25 cellular contexts compared by ENCODE assay signal in the genomic region with DNA sequence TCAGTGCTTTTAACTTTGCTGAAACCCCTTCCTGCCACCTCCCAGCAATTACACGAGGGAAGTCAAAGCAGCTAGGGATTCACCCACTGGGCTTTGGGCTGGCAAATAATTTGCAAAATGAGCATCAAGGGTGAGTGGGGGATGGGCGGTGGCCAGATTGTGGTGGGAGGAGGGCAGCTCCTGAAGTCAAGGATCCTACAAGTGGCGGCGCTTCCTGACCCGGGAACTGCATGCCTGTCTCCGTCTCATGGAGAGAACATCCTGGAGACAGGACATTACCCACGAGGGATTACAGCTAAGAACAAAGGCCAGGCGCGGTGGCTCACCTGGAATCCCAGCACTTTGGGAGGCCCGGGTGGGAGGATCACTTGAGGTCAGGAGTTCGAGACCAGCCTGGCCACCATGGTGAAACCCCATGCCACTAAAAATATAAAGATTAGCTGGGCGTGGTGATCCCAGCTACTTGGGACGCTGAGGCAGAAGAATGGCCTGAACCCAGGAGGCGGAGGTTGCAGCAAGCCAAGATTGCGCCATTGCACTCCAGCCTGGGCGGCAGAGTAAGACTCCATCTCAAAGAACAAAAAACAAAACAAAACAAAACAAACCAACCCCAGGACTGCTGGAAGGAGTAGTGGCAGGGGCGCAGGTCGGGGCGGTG. TPM values are rescaled to one million over a fixed set of nuclear protein-coding genes. Genes with fewer than 3 reads are reported as not detected.
DNase-seq lines count a peak whose midpoint lies in the region; ATAC-seq, FAIRE-seq and TF ChIP-seq lines count a peak whose summit lies in the region.
"Had no signal": no experiment of that assay in that cellular context is flagged by ENCODE, and none has a peak within 500 bp of the region (broad histone marks: within the 10 kb centered on the region; RNA-seq: fewer than 3 reads in every experiment).

No MANE protein-coding gene starts in this region.

- ATAC-seq in right lobe of liver (no peak), HepG2 (no peak), natural killer cell (no peak)
- ATAC-seq: gastroesophageal sphincter, HCT116 had no signal

- TF ChIP-seq POLR2A in right lobe of liver (IDR thresholded peaks at IDR 0.05) (no peak), HepG2 (IDR thresholded peaks at IDR 0.05; ENCODE audit: insufficient read depth in 1 of 2, low read depth in 2 of 2, low read length in 2 of 2) (no peak)

- POLR2A ChIA-PET in HepG2 (lab: Yijun Ruan, JAX) (no interaction called here), HEK293T (lab: Yijun Ruan, JAX) (no interaction called here)

- no peak overlapping the region for H3K9ac ChIP-seq in HepG2 (ENCODE audit: insufficient read depth, low read depth, low read length)

- H3K4me3 Mint-ChIP-seq in natural killer cell, result no peak overlapping the region
- H3K4me3 Mint-ChIP-seq: endodermal cell, memory B cell had no signal

- H3K27me3 Mint-ChIP-seq in natural killer cell (ENCODE audit: low read depth in 2 of 2), result peaks cover 19 to 28% of the 10 kb centered on the region in 2 donors

- H3K27ac ChIP-seq in right lobe of liver (no peak overlapping the region), HepG2 (ENCODE audit: extremely low read length, insufficient read depth, low read length) (no peak overlapping the region)
- H3K27ac ChIP-seq: coronary artery, gastroesophageal sphincter, ovary, PC-9, thoracic aorta had no signal

- peaks cover 7% of the 10 kb centered on the region; the same call in 1 of the 2 replicates for H4K20me1 ChIP-seq in HepG2 (ENCODE audit: insufficient read depth, low read length)

- H3K9me3 Mint-ChIP-seq in natural killer cell, result peaks cover 0 to 7% of the 10 kb centered on the region in 2 donors

- no peaks in the 10 kb centered on the region for H3K4me1 Mint-ChIP-seq in natural killer cell
- H3K4me1 Mint-ChIP-seq: endodermal cell had no signal

- TF ChIP-seq CTCF in right lobe of liver (IDR thresholded peaks at IDR 0.05) (no peak), HepG2 (CRISPR knock-in tag; IDR thresholded peaks at IDR 0.05) (no peak), natural killer cell (IDR thresholded peaks at IDR 0.05) (no peak)

- H3K27me3 ChIP-seq in right lobe of liver (no peaks in the 10 kb centered on the region), HepG2 (ENCODE audit: control insufficient read depth in 1 of 2, insufficient read depth in 2 of 2, low read length in 2 of 2) (peaks cover 2 to 10% of the 10 kb centered on the region in 2 experiments; a peak in 4 of 5 replicates)
- H3K27me3 ChIP-seq: MG63, ovary had no signal

- no peaks in the 10 kb centered on the region for H3K4me1 ChIP-seq in right lobe of liver
- H3K4me1 ChIP-seq in HepG2 (ENCODE audit: insufficient read depth, low read length), result no peaks in the 10 kb centered on the region

- H3K36me3 ChIP-seq in right lobe of liver (no peaks in the 10 kb centered on the region), HepG2 (replicated peaks in 1 of 2; ENCODE audit: control insufficient read depth in 1 of 2, insufficient read depth in 2 of 2, low read length in 2 of 2) (no peaks in the 10 kb centered on the region)
- H3K36me3 ChIP-seq: gastroesophageal sphincter, MG63, ovary, thoracic aorta had no signal

- no peak overlapping the region for H3K4me3 ChIP-seq in right lobe of liver
- H3K4me3 ChIP-seq in HepG2 (replicated peaks in 1 of 3; ENCODE audit: insufficient read depth in 1 of 3, low read depth in 2 of 3, low read length in 3 of 3), result no peak overlapping the region
- H3K4me3 ChIP-seq: coronary artery, gastroesophageal sphincter, MG63, ovary, PC-9, thoracic aorta had no signal

- H3K79me2 ChIP-seq in HepG2 (ENCODE audit: insufficient read depth, low read length), result no peaks in the 10 kb centered on the region

- no peak overlapping the region for H3K4me2 ChIP-seq in HepG2 (ENCODE audit: low read depth, low read length)
- H3K4me2 ChIP-seq: PC-9 had no signal

- intact Hi-C loops in right lobe of liver (cut with DNase I), result no loop called here
- intact Hi-C loops in HepG2 (cut with micrococcal nuclease; ENCODE audit: unreplicated experiment), result no loop called here
- intact Hi-C loops in natural killer cell (cut with micrococcal nuclease), result no loop called here

- no TSS peak for BruUV-seq in HepG2 (replicated peaks; lab: Mats Ljungman, UMichigan)

- no peak overlapping the region for H3K27ac Mint-ChIP-seq in natural killer cell
- H3K27ac Mint-ChIP-seq: endodermal cell, memory B cell had no signal

- DNase-seq in activated CD8-positive, alpha-beta memory T cell treated with anti-CD3 and anti-CD28 coated beads, Interleukin-2, amount 50 U/mL, for 48 hours, result peak; percentile 42
- DNase-seq in activated CD8-positive, alpha-beta memory T cell treated with anti-CD3 and anti-CD28 coated beads, Interleukin-2, amount 50 U/mL, for 4 hours, result no peak
- DNase-seq in right lobe of liver (peak; percentile 12 to 33 (median 19)), HepG2 (ENCODE audit: low spot score) (no peak), natural killer cell (peak; percentile 9), COR-L47 (lab: John Stamatoyannopoulos, UW) (no peak), hepatic stellate cell (ENCODE audit: low spot score) (no peak), HEK293T (ENCODE audit: extremely low spot score) (no peak)
- DNase-seq: activated CD4-positive, alpha-beta T cell treated with anti-CD3 and anti-CD28 coated beads, Interleukin-2, amount 50 U/mL, for 4 hours; AML-193; DMS79; endodermal cell; MG63; NCI-H1417; NCI-H510A; PC-9; T-helper 2 cell had no signal

- H2AFZ ChIP-seq in HepG2 (ENCODE audit: low read length), result no peak overlapping the region
- H2AFZ ChIP-seq: PC-9 had no signal

- H3K36me3 Mint-ChIP-seq in natural killer cell, result peaks cover 13% of the 10 kb centered on the region

- in situ Hi-C loops in HepG2 (cut with HindIII; ENCODE audit: extremely low pct_ligation_motif_present, low pct_unique_long_range_greater_than_20kb), result no loop called here

- CTCF ChIA-PET in HepG2 (lab: Yijun Ruan, JAX; ENCODE audit: low intra/inter-chr PET ratio, low total read pairs), result no interaction called here
- CTCF ChIA-PET in HEK293T (lab: Yijun Ruan, JAX), result no interaction called here

- TF ChIP-seq EP300 in HepG2 (IDR thresholded peaks at IDR 0.05; ENCODE audit: low read depth in 2 of 2, low read length in 2 of 2) (no peak), HepG2 (CRISPR knock-in tag; IDR thresholded peaks at IDR 0.05; ENCODE audit: borderline replicate concordance) (no peak)

- WGBS in right lobe of liver (ENCODE audit: insufficient coverage, low coverage, low lambda C conversion rate, missing lambda C conversion rate), result 37% methylated on average over 9 of the region's 19 CpGs
- WGBS in HepG2 (ENCODE audit: low lambda C conversion rate), result 44% methylated on average over 19 of the region's 19 CpGs

- no peak for FAIRE-seq in HepG2 (lab: Jason Lieb, UNC)
- FAIRE-seq: keratinocyte had no signal

- H3K9me3 ChIP-seq in right lobe of liver (no peaks in the 10 kb centered on the region), HepG2 (ENCODE audit: low read length) (peaks cover 11% of the 10 kb centered on the region; the same call in 1 of the 2 replicates)
- H3K9me3 ChIP-seq: MG63 had no signal

- TF ChIP-seq RAD21 in HepG2 (CRISPR knock-in tag; IDR thresholded peaks at IDR 0.05), result no peak

TF ChIP-seq in HepG2, 621 proteins besides CTCF, POLR2A, EP300 and RAD21 (continues in another document):
- no peak for TF ChIP-seq ZNF251 (CRISPR knock-in tag; IDR thresholded peaks at IDR 0.05)
- no peak for TF ChIP-seq THAP11 (CRISPR knock-in tag; IDR thresholded peaks at IDR 0.05)

TF ChIP-seq in HEK293T, 16 proteins besides CTCF, POLR2A, EP300 and RAD21 (continues in another document):
- TF ChIP-seq SP1 (IDR thresholded peaks at IDR 0.05) (no peak), NFRKB (IDR thresholded peaks at IDR 0.05) (no peak), CTBP1 (IDR thresholded peaks at IDR 0.05; ENCODE audit: borderline replicate concordance) (no peak), FOXK2 (IDR thresholded peaks at IDR 0.05) (no peak), ZNF384 (IDR thresholded peaks at IDR 0.05) (no peak), TARDBP (IDR thresholded peaks at IDR 0.05) (no peak), L3MBTL2 (conservative IDR thresholded peaks at IDR 0.05) (no peak), ARNT (IDR thresholded peaks at IDR 0.05) (no peak)

RNA-seq across cellular contexts. Expression of a gene that starts 12.9 kb away (rescaled TPM):
- total RNA-seq in right lobe of liver, result under 1 TPM in 5 of 6 experiments, not detected in 1; 0.06 to 0.23 (median 0.18) TPM
- 0.07 TPM in 1 of 2 replicates, not detected in the other for total RNA-seq in HepG2 (2016; rRNA removed; fragmentation: Illumina TruSeq; extraction: Trizol)
- not detected in 2 replicates for total RNA-seq in HepG2 (2016; cell fraction: cytosol; rRNA removed; fragmentation: Illumina TruSeq; extraction: Trizol; ENCODE audit: low read depth)
- 0.09 TPM in 1 of 2 replicates, not detected in the other for total RNA-seq in HepG2 (2016; cell fraction: insoluble cytoplasmic fraction; rRNA removed; fragmentation: Illumina TruSeq; extraction: Trizol)
- 0.03 TPM in 1 of 2 replicates, not detected in the other for total RNA-seq in HepG2 (2016; cell fraction: membrane; rRNA removed; fragmentation: Illumina TruSeq; extraction: Trizol)
- 0.22 and 0.31 TPM in 2 replicates for total RNA-seq in HepG2 (2016; cell fraction: nucleus; rRNA removed; fragmentation: Illumina TruSeq; extraction: Trizol)
- 0.11 and 0.13 TPM in 2 replicates for polyA plus RNA-seq in HepG2 (2011; rRNA removed)
- 0.01 and 0.03 TPM in 2 replicates for polyA plus RNA-seq in HepG2 (2011; cell fraction: cytosol; rRNA removed)
- 1.1 and 1.5 TPM in 2 replicates for polyA plus RNA-seq in HepG2 (2011; cell fraction: nucleus; rRNA removed)
- polyA plus RNA-seq in HepG2 (2012), result 0.08 and 0.16 TPM in 2 replicates
- 0.01 TPM in 1 of 2 replicates, not detected in the other for polyA plus RNA-seq in HepG2 (2016; cell fraction: cytosol; fragmentation: Illumina TruSeq; extraction: Trizol; ENCODE audit: low read depth)
- 0.03 and 0.05 TPM in 2 replicates for polyA plus RNA-seq in HepG2 (2016; cell fraction: insoluble cytoplasmic fraction; fragmentation: Illumina TruSeq; extraction: Trizol; ENCODE audit: low read depth)
- polyA plus RNA-seq in HepG2 (2016; cell fraction: membrane; fragmentation: Illumina TruSeq; extraction: Trizol; ENCODE audit: low read depth), result 0.03 TPM in 1 of 2 replicates, not detected in the other
- 0.33 and 0.36 TPM in 2 replicates for polyA plus RNA-seq in HepG2 (2016; cell fraction: nucleus; fragmentation: Illumina TruSeq; extraction: Trizol; ENCODE audit: insufficient read depth, low read depth)
- 0.84 and 0.87 TPM in 2 replicates for polyA minus RNA-seq in HepG2 (2011; rRNA and poly(A)+ RNA removed; ENCODE audit: low replicate concordance)
- 0.09 and 0.10 TPM in 2 replicates for polyA minus RNA-seq in HepG2 (2011; cell fraction: cytosol; rRNA and poly(A)+ RNA removed)
- 1.7 and 2.5 TPM in 2 replicates for polyA minus RNA-seq in HepG2 (2011; cell fraction: nucleus; rRNA and poly(A)+ RNA removed)
- 1 to 10 TPM in 2 of 3 donors, under 1 TPM in 1; 0.80 to 1.4 (median 1.2) TPM for total RNA-seq in natural killer cell
- total RNA-seq: A172 had no signal

Comparison
In these comparisons a context has a peak if more than half of its experiments do, and no peak if none do; other contexts are left out.
1. DNase-seq: peak in activated CD8-positive, alpha-beta memory T cell treated with anti-CD3 and anti-CD28 coated beads, Interleukin-2, amount 50 U/mL, for 48 hours (single experiment), right lobe of liver (3 of 3) and natural killer cell (single experiment); none in activated CD8-positive, alpha-beta memory T cell treated with anti-CD3 and anti-CD28 coated beads, Interleukin-2, amount 50 U/mL, for 4 hours (single experiment), HepG2 (single experiment), COR-L47 (single experiment), hepatic stellate cell (single experiment) and HEK293T (single experiment).